ENCODE assay signal across 4 cellular contexts in the genomic region with DNA sequence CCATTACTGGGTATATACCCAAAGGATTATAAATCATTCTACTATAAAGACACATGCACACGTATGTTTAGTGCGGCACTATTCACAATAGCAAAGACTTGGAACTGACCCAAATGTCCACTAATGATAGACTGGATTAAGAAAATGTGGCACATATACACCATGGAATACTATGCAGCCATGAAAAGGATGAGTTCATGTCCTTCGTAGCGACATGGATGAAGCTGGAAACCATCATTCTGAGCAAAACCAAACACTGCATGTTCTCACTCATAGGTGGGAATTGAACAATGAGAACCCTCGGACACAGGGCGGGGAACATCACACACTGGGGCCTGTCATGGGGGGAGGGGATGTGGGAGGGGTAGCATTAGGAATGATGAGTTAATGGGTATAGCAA. TPM values are rescaled to one million over a fixed set of nuclear protein-coding genes. Genes with fewer than 3 reads are reported as not detected.
"Had no signal": no experiment of that assay in that cellular context is flagged by ENCODE, and none has a peak within 500 bp of the region (broad histone marks: within the 10 kb centered on the region; RNA-seq: fewer than 3 reads in every experiment).

No MANE protein-coding gene starts in this region.

RNA-seq across cellular contexts. Expression of gene VSIG10L2, which starts 40.1 kb away (rescaled TPM):
- total RNA-seq: HepG2, HT1080 had no signal
- polyA plus RNA-seq: IgD-negative memory B cell, IMR-90 had no signal
